Comparison of ENCODE assay signal across 1 cellular context in genomic region chr1:156851779-156852413, GRCh38.
TF ChIP-seq lines count a peak whose summit lies in the region.

No MANE protein-coding gene starts in this region.

TF ChIP-seq in H1, 55 proteins besides CTCF, POLR2A, EP300 and RAD21:
- TF ChIP-seq ASH2L (IDR thresholded peaks at IDR 0.05; ENCODE audit: low read length): no peak
- no peak for TF ChIP-seq GTF2F1 (IDR thresholded peaks at IDR 0.05; ENCODE audit: borderline replicate concordance, low read depth, low read length)
- TF ChIP-seq, protein P1, sequence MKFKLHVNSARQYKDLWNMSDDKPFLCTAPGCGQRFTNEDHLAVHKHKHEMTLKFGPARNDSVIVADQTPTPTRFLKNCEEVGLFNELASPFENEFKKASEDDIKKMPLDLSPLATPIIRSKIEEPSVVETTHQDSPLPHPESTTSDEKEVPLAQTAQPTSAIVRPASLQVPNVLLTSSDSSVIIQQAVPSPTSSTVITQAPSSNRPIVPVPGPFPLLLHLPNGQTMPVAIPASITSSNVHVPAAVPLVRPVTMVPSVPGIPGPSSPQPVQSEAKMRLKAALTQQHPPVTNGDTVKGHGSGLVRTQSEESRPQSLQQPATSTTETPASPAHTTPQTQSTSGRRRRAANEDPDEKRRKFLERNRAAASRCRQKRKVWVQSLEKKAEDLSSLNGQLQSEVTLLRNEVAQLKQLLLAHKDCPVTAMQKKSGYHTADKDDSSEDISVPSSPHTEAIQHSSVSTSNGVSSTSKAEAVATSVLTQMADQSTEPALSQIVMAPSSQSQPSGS (IDR thresholded peaks at IDR 0.05; ENCODE audit: low read length): no peak
